Comparison of ENCODE assay signal across 9 cellular contexts in the genomic region with DNA sequence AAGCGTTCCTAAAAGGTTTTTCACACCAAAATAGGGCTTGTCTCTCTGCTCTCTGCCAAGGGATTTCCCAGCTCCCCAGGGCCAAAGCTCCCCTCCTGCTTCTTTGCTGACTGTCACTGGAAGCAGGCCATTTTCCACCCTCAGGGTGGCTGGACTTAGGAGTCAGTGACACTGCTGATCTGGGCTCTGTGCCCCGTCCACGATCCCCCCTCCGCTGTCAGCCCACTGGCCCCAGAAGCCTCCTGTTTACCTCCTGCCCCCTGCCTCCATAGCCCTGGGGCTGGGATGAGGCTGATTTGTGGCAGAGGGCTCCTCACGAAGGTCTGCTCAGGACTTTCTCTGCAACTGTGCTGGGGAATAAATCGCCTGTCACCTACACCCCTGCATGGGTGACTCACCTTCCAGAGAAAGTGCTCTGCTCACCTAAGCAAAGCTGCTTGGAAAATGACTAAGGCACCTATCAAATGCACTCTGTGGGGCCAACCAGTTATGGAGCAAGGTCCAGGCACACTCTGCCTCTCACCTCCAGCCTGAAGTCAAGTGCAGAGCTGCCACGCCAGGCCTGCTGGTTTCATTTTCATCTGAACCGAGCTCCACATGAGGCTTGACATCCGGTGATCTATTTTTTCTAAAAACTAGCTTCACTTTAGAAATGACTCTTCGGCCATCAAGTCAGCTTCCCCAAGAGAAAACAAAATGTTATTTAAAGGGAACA. TPM values are rescaled to one million over a fixed set of nuclear protein-coding genes. Genes with fewer than 3 reads are reported as not detected.
A peak's percentile ranks its signal among the peaks of the same experiment; 100 is the strongest.
DNase-seq lines count a peak whose midpoint lies in the region; ATAC-seq and TF ChIP-seq lines count a peak whose summit lies in the region.
"Had no signal": no experiment of that assay in that cellular context is flagged by ENCODE, and none has a peak within 500 bp of the region (broad histone marks: within the 10 kb centered on the region; RNA-seq: fewer than 3 reads in every experiment).

No MANE protein-coding gene starts in this region.

- no peaks in the 10 kb centered on the region for H3K9me3 Mint-ChIP-seq in Caco-2 (ENCODE audit: unreplicated experiment)
- no peaks in the 10 kb centered on the region for H3K9me3 Mint-ChIP-seq in T-helper 2 cell treated with Interferon-gamma antibody and Interleukin-4, amounts not matched to agents 5 μg/mL and 100 μg/mL, for 36 hours

- H3K27me3 ChIP-seq in Caco-2 (replicated peaks; ENCODE audit: control insufficient read depth, insufficient read depth, low read length), result no peaks in the 10 kb centered on the region
- no peaks in the 10 kb centered on the region for H3K27me3 ChIP-seq in body of pancreas
- no peaks in the 10 kb centered on the region for H3K27me3 ChIP-seq in lung (ENCODE audit: control insufficient read depth, insufficient read depth)
- no peaks in the 10 kb centered on the region for H3K27me3 ChIP-seq in aorta (ENCODE audit: control insufficient read depth in 1 of 2, insufficient read depth in 2 of 2, low read length in 1 of 2)

- peak; percentile 26 for ATAC-seq in HG02678 (IDR thresholded peaks at IDR 0.05; ENCODE audit: unreplicated experiment)
- peak; percentile 54 for ATAC-seq in body of pancreas
- peak; percentile 15 for ATAC-seq in lung (ENCODE audit: insufficient read depth, low FRiP score)
- no peak for ATAC-seq in aorta (ENCODE audit: low FRiP score)

- no peak overlapping the region for H3K4me3 Mint-ChIP-seq in Caco-2 (ENCODE audit: unreplicated experiment)
- H3K4me3 Mint-ChIP-seq in T-helper 2 cell treated with Interferon-gamma antibody and Interleukin-4, amounts not matched to agents 5 μg/mL and 100 μg/mL, for 36 hours, result peak overlapping the region; percentile 91

- WGBS in body of pancreas, 2 donors, result 6 to 13% methylated on average over 10 of the region's 10 CpGs
- WGBS in lung, 2 donors, result 20 to 48% methylated on average over 10 of the region's 10 CpGs
- WGBS in aorta, 2 donors, result 6 to 10% methylated on average over 10 of the region's 10 CpGs

- BruUV-seq in Caco-2 (replicated peaks; lab: Mats Ljungman, UMichigan), result no TSS peak

- peak overlapping the region; percentile 42 for H3K27ac Mint-ChIP-seq in Caco-2 (ENCODE audit: unreplicated experiment)
- peak overlapping the region; percentile 98 for H3K27ac Mint-ChIP-seq in T-helper 2 cell treated with Interferon-gamma antibody and Interleukin-4, amounts not matched to agents 5 μg/mL and 100 μg/mL, for 36 hours

- POLR2A ChIA-PET in Caco-2 (lab: Charles Lee), result interaction anchor here (1.4 kb wide), 2 partner anchors 34 to 35 kb away, joined by 3 to 5 read pairs; no protein-coding TSS in a partner anchor

- intact Hi-C loops in Caco-2 (cut with micrococcal nuclease; ENCODE audit: unreplicated experiment), result no loop called here
- intact Hi-C loops in body of pancreas (cut with DNase I), result no loop called here
- intact Hi-C loops in aorta (cut with DNase I), result loop anchor here in 1 of 2 donors (10.0 kb wide), 1 partner anchor 167 kb away; the partner anchor contains the start of gene HEXIM1

- H3K4me1 Mint-ChIP-seq in Caco-2 (ENCODE audit: low read depth, unreplicated experiment), result peaks cover 31% of the 10 kb centered on the region
- H3K4me1 Mint-ChIP-seq in T-helper 2 cell treated with Interferon-gamma antibody and Interleukin-4, amounts not matched to agents 5 μg/mL and 100 μg/mL, for 36 hours (ENCODE audit: low read depth), result peaks cover 66% of the 10 kb centered on the region

- CTCF ChIA-PET in Caco-2 (lab: Charles Lee), result interaction anchor here (0.5 to 2.3 kb wide), 6 partner anchors 19 to 163 kb away, joined by 3 to 15 read pairs (median 3); no protein-coding TSS in a partner anchor

- TF ChIP-seq CTCF in Caco-2 (IDR thresholded peaks at IDR 0.05; ENCODE audit: insufficient read depth in 1 of 2, low read depth in 1 of 2, low read length in 1 of 2, severe bottlenecking in 1 of 2, unreplicated experiment in 1 of 2), result no peak
- TF ChIP-seq CTCF in body of pancreas (IDR thresholded peaks at IDR 0.05), result no peak
- no peak for TF ChIP-seq CTCF in lung (IDR thresholded peaks at IDR 0.05; ENCODE audit: control extremely low read depth, extremely low read depth)

- peak; percentile 57 to 78 (median 78) for TF ChIP-seq POLR2A in body of pancreas (IDR thresholded peaks at IDR 0.05)

- peak overlapping the region; percentile 93 to 97 (median 96) for H3K27ac ChIP-seq in body of pancreas
- peak overlapping the region; percentile 78 to 96 for H3K27ac ChIP-seq in lung (ENCODE audit: low read depth in 1 of 2, low read length in 1 of 2)
- peak overlapping the region in 1 of 2 donors; percentile 62 for H3K27ac ChIP-seq in aorta (ENCODE audit: low read depth in 1 of 2, low read length in 2 of 2)
- H3K27ac ChIP-seq: HL-60 had no signal

- H3K4me1 ChIP-seq in Caco-2 (peaks cover 39% of the 10 kb centered on the region), body of pancreas (peaks cover 86% of the 10 kb centered on the region), lung (ENCODE audit: control insufficient read depth in 2 of 2, insufficient read depth in 2 of 2, low read length in 2 of 2) (peaks cover 38 to 52% of the 10 kb centered on the region in 2 donors), aorta (ENCODE audit: control insufficient read depth in 1 of 2, insufficient read depth in 2 of 2, low read length in 2 of 2) (peaks cover 6 to 13% of the 10 kb centered on the region in 2 donors)

- DNase-seq in Caco-2, result peak; percentile 59 to 81
- DNase-seq in T-helper 2 cell treated with Interferon-gamma antibody and Interleukin-4, amounts not matched to agents 5 μg/mL and 100 μg/mL, for 36 hours (ENCODE audit: low spot score), result peak; percentile 91
- DNase-seq in body of pancreas, result peak; percentile 80 to 93 (median 89)
- DNase-seq in lung (ENCODE audit: low spot score), result peak; percentile 75
- DNase-seq in stimulated activated CD8-positive, alpha-beta memory T cell treated with anti-CD3 and anti-CD28 coated beads, Interleukin-7, amount 100 ng/mL, for 1 hour (ENCODE audit: low read depth in 2 of 2), result peak; percentile 48 to 50
- DNase-seq in NCI-H1105 treated with DMSO at 0.1 percent for 48 hours (lab: John Stamatoyannopoulos, UW), result no peak
- no peak for DNase-seq in aorta

- no peaks in the 10 kb centered on the region for H3K27me3 Mint-ChIP-seq in Caco-2 (ENCODE audit: insufficient read depth, unreplicated experiment)
- no peaks in the 10 kb centered on the region for H3K27me3 Mint-ChIP-seq in T-helper 2 cell treated with Interferon-gamma antibody and Interleukin-4, amounts not matched to agents 5 μg/mL and 100 μg/mL, for 36 hours (ENCODE audit: low read depth)

- H3K36me3 Mint-ChIP-seq in Caco-2 (ENCODE audit: insufficient read depth, unreplicated experiment), result peaks cover 15% of the 10 kb centered on the region
- H3K36me3 Mint-ChIP-seq in T-helper 2 cell treated with Interferon-gamma antibody and Interleukin-4, amounts not matched to agents 5 μg/mL and 100 μg/mL, for 36 hours (ENCODE audit: low read depth), result peaks cover 67% of the 10 kb centered on the region

- H3K9me3 ChIP-seq in Caco-2 (no peaks in the 10 kb centered on the region), body of pancreas (no peaks in the 10 kb centered on the region), lung (ENCODE audit: control insufficient read depth in 2 of 2, insufficient read depth in 1 of 2, low read length in 1 of 2) (peaks cover 0 to 2% of the 10 kb centered on the region in 2 donors), aorta (ENCODE audit: control insufficient read depth, low read length) (no peaks in the 10 kb centered on the region)

- H3K36me3 ChIP-seq in Caco-2 (ENCODE audit: control insufficient read depth, insufficient read depth, low read length) (no peaks in the 10 kb centered on the region), body of pancreas (replicated peaks in 1 of 2; ENCODE audit: insufficient read depth in 1 of 2, low read depth in 2 of 2) (no peaks in the 10 kb centered on the region), lung (ENCODE audit: control insufficient read depth in 2 of 2, insufficient read depth in 2 of 2, low read length in 2 of 2) (no peaks in the 10 kb centered on the region), aorta (ENCODE audit: control insufficient read depth in 1 of 2, insufficient read depth in 2 of 2, low read length in 1 of 2) (no peaks in the 10 kb centered on the region)

- H3K4me3 ChIP-seq in Caco-2 (ENCODE audit: low read depth, low read length), result no peak overlapping the region
- no peak overlapping the region for H3K4me3 ChIP-seq in body of pancreas
- no peak overlapping the region for H3K4me3 ChIP-seq in lung
- no peak overlapping the region for H3K4me3 ChIP-seq in aorta (ENCODE audit: low read length in 2 of 2)

RNA-seq across cellular contexts. Expression of gene MAP3K14, which starts 4.9 kb away (rescaled TPM):
- total RNA-seq in Caco-2 (2022) (10.0 and 11.7 TPM in 2 replicates), body of pancreas (1 to 10 TPM; 6.5 to 9.9 TPM), lung (10 to 100 TPM in 1 of 2 donors, 1 to 10 TPM in 1; 5.9 to 13.5 TPM), aorta (10 to 100 TPM; 10.6 to 19.7 TPM)
- polyA plus RNA-seq in lung (1 to 10 TPM; 6.4 to 9.2 TPM), aorta (1 to 10 TPM; 5.9 to 6.0 TPM)

RNA-seq across cellular contexts. Expression of gene SPATA32, which starts 50.0 kb away (rescaled TPM):
- not detected in 2 replicates for total RNA-seq in Caco-2 (2022)
- total RNA-seq in body of pancreas, result 1 to 10 TPM in 1 of 2 donors, not detected in 1; 1.0 TPM
- total RNA-seq in lung, result under 1 TPM in 1 of 2 donors, not detected in 1; 0.21 TPM
- polyA plus RNA-seq in lung, result under 1 TPM; 0.08 to 0.40 TPM
- total RNA-seq in aorta, result not detected
- polyA plus RNA-seq in aorta, result not detected

Comparison
In these comparisons a context has a peak if more than half of its experiments do, and no peak if none do; other contexts are left out.
1. DNase-seq: peak in Caco-2 (2 of 2), T-helper 2 cell treated with Interferon-gamma antibody and Interleukin-4, amounts not matched to agents 5 μg/mL and 100 μg/mL, for 36 hours (single experiment), body of pancreas (4 of 4), lung (single experiment) and stimulated activated CD8-positive, alpha-beta memory T cell treated with anti-CD3 and anti-CD28 coated beads, Interleukin-7, amount 100 ng/mL, for 1 hour (2 of 2); none in NCI-H1105 treated with DMSO at 0.1 percent for 48 hours (single experiment) and aorta (0 of 2).